ENCODE assay signal across 8 cellular contexts in genomic region chr5:69559908-69560330, GRCh38. TPM values are rescaled to one million over a fixed set of nuclear protein-coding genes. Genes with fewer than 3 reads are reported as not detected.
A peak's percentile ranks its signal among the peaks of the same experiment; 100 is the strongest.
DNase-seq lines count a peak whose midpoint lies in the region; ATAC-seq and TF ChIP-seq lines count a peak whose summit lies in the region.
"Not testable (repeated sequence)": the region's sequence is repeated elsewhere in the genome, so short reads cannot be mapped to it uniquely, and the experiment has no call there.

TSS of gene GTF2H2C (plus strand) at chr5:69560191. CDS start at chr5:69565133, 4,942 bp downstream.

- POLR2A ChIA-PET in activated B cell treated with CpG ODN at 0.5 μM for 24 hours (lab: Charles Lee), result interaction anchor here (1.1 kb wide), 1 partner anchor 467 kb away, joined by 4 read pairs; no protein-coding TSS in a partner anchor

- peak within 1 kb of the TSS; percentile 92 for H3K4me3 Mint-ChIP-seq in activated B cell treated with CpG ODN at 0.5 μM for 24 hours

- not testable (repeated sequence) for H3K4me1 Mint-ChIP-seq in activated B cell treated with CpG ODN at 0.5 μM for 24 hours

- not testable (repeated sequence) for TF ChIP-seq CTCF in activated B cell treated with CpG ODN at 0.5 μM for 24 hours (IDR thresholded peaks at IDR 0.05)
- TF ChIP-seq CTCF in astrocyte of the spinal cord (IDR thresholded peaks at IDR 0.05; ENCODE audit: low read depth, low read length) (peak; percentile 24), cardiac muscle cell (IDR thresholded peaks at IDR 0.05; ENCODE audit: low read depth, low read length) (peak; percentile 39)

- intact Hi-C loops in activated B cell treated with CpG ODN at 0.5 μM for 24 hours (cut with micrococcal nuclease), result not testable (repeated sequence)

- CTCF ChIA-PET in activated B cell treated with CpG ODN at 0.5 μM for 24 hours (lab: Charles Lee), result not testable (repeated sequence)

- H3K4me1 ChIP-seq in cardiac muscle cell (ENCODE audit: low read depth), result not testable (repeated sequence)

- peak within 1 kb of the TSS; percentile 45 for H3K4me3 ChIP-seq in astrocyte of the spinal cord (ENCODE audit: low read depth, low read length)
- peak within 1 kb of the TSS; percentile 32 for H3K4me3 ChIP-seq in cardiac muscle cell

- H3K27me3 Mint-ChIP-seq in activated B cell treated with CpG ODN at 0.5 μM for 24 hours, result not testable (repeated sequence)

- not testable (repeated sequence) for H3K27me3 ChIP-seq in cardiac muscle cell

- H3K36me3 ChIP-seq in cardiac muscle cell, result not testable (repeated sequence)

- H3K27ac ChIP-seq in cardiac muscle cell, result peak within 1 kb of the TSS; percentile 66

- peak; percentile 96 for ATAC-seq in GM21717 (IDR thresholded peaks at IDR 0.05; ENCODE audit: unreplicated experiment)
- ATAC-seq in activated B cell treated with CpG ODN at 0.5 μM for 24 hours (ENCODE audit: low read depth), result peak; percentile 98

- H3K9me3 ChIP-seq in cardiac muscle cell (ENCODE audit: low read depth), result not testable (repeated sequence)

- peak within 1 kb of the TSS; percentile 85 for H3K27ac Mint-ChIP-seq in activated B cell treated with CpG ODN at 0.5 μM for 24 hours

- DNase-seq in ELF-1 (ENCODE audit: low read depth, low spot score) (peak; percentile 88), HK-2 (ENCODE audit: unreplicated experiment) (peak; percentile 73), activated B cell treated with CpG ODN at 0.5 μM for 24 hours (peak; percentile 65), astrocyte of the spinal cord (ENCODE audit: low read depth, low spot score) (peak; percentile 71), cardiac muscle cell (ENCODE audit: low read depth in 1 of 2, low spot score in 1 of 2) (peak; percentile 76 to 90)
- DNase-seq in occipital lobe (lab: John Stamatoyannopoulos, UW), result not testable (repeated sequence)
- peak; percentile 37 for DNase-seq in stimulated activated CD8-positive, alpha-beta memory T cell treated with anti-CD3 and anti-CD28 coated beads, Interleukin-7, amount 100 ng/mL, for 24 hours (ENCODE audit: low read depth)

- in situ Hi-C loops in astrocyte of the spinal cord (cut with HindIII; ENCODE audit: low sequenced_read_pairs), result not testable (repeated sequence)

- not testable (repeated sequence) for H3K9me3 Mint-ChIP-seq in activated B cell treated with CpG ODN at 0.5 μM for 24 hours

- not testable (repeated sequence) for H3K36me3 Mint-ChIP-seq in activated B cell treated with CpG ODN at 0.5 μM for 24 hours (ENCODE audit: low read depth)

RNA-seq across cellular contexts. Expression of gene GTF2H2C, which starts in this region (rescaled TPM):
- total RNA-seq in activated B cell treated with CpG ODN at 0.5 μM for 24 hours (41.4 and 52.0 TPM in 2 replicates), cardiac muscle cell (17.8 and 35.8 TPM in 2 replicates), occipital lobe (58.8 TPM)
- polyA plus RNA-seq in cardiac muscle cell, result 27.3 and 34.0 TPM in 2 replicates
